1 cellular context compared by ENCODE assay signal in genomic region chr22:26550498-26551033, GRCh38.
TF ChIP-seq lines count a peak whose summit lies in the region.

No MANE protein-coding gene starts in this region.

TF ChIP-seq in Ishikawa, 13 proteins besides CTCF, POLR2A, EP300 and RAD21 (continued from another document):
- TF ChIP-seq TAF1 (IDR thresholded peaks at IDR 0.05; ENCODE audit: low read depth) (no peak), FOXM1 (IDR thresholded peaks at IDR 0.05; ENCODE audit: borderline replicate concordance, low read depth) (0 out of 2 replicates have a peak, but pooled peaks have one; percentile 35), YY1 (IDR thresholded peaks at IDR 0.05; ENCODE audit: low read depth) (0 out of 2 replicates have a peak, but pooled peaks have one; percentile 47), USF1 (IDR thresholded peaks at IDR 0.05) (peak; percentile 90), NFIC (IDR thresholded peaks at IDR 0.05) (peak; percentile 86), EGR1 (IDR thresholded peaks at IDR 0.05) (no peak), TEAD4 (IDR thresholded peaks at IDR 0.05) (no peak), CEBPB (IDR thresholded peaks at IDR 0.05) (no peak), CREB1 (IDR thresholded peaks at IDR 0.05; ENCODE audit: low read depth) (no peak)
